ENCODE assay signal across 16 cellular contexts in genomic region chr1:39082811-39083576, GRCh38. TPM values are rescaled to one million over a fixed set of nuclear protein-coding genes. Genes with fewer than 3 reads are reported as not detected.
DNase-seq lines count a peak whose midpoint lies in the region; ATAC-seq, FAIRE-seq and TF ChIP-seq lines count a peak whose summit lies in the region.
"Had no signal": no experiment of that assay in that cellular context is flagged by ENCODE, and none has a peak within 500 bp of the region (broad histone marks: within the 10 kb centered on the region; RNA-seq: fewer than 3 reads in every experiment).

No MANE protein-coding gene starts in this region.

- DNase-seq in H9 (no peak), K562 (ENCODE audit: extremely low read depth in 1 of 4, low spot score in 3 of 4) (peak in 1 of 4 experiments; percentile 4), superior temporal gyrus (ENCODE audit: extremely low spot score) (no peak), NCI-H1048 (lab: John Stamatoyannopoulos, UW) (no peak), NCI-H345 treated with DMSO at 0.1 percent for 48 hours (lab: John Stamatoyannopoulos, UW; ENCODE audit: unreplicated experiment) (no peak), HK-2 (ENCODE audit: unreplicated experiment) (no peak)
- DNase-seq in naive thymus-derived CD8-positive, alpha-beta T cell: no peak
- DNase-seq: H7; mesendoderm; NK-92 treated with Interleukin-12 subunit alpha and Interleukin-12 subunit beta, amount 100 ng/mL, for 24 hours; SHP77; stimulated activated CD4-positive, alpha-beta T cell treated with anti-CD3 and anti-CD28 coated beads, Interleukin-15, amount 100 ng/mL, for 24 hours; transverse colon had no signal

- H3K27ac ChIP-seq in BLaER1 treated with 17β-estradiol and CSF1 and Interleukin-3, amounts not matched to agents 10 nM and 100 nM: no peak overlapping the region
- H3K27ac ChIP-seq in H9 (ENCODE audit: insufficient read length, low read depth, low read length) (no peak overlapping the region), K562 (ENCODE audit: extremely low read depth, low read depth, low read length) (no peak overlapping the region)
- H3K27ac ChIP-seq: HL-60, transverse colon had no signal

- peaks cover 0 to 7% (median 0%) of the 10 kb centered on the region in 11 experiments; a peak in 1 of 22 replicates for H4K20me1 ChIP-seq in BLaER1 treated with 17β-estradiol and CSF1 and Interleukin-3, amounts not matched to agents 10 nM and 100 nM
- H4K20me1 ChIP-seq in H9 (ENCODE audit: control insufficient read depth, insufficient read depth, insufficient read length): no peaks in the 10 kb centered on the region
- H4K20me1 ChIP-seq in K562 (replicated peaks; ENCODE audit: control insufficient read depth, insufficient read depth, low read length): 0 out of 2 replicates have a peak, but pooled peaks cover 12% of the 10 kb centered on the region

- H4K91ac ChIP-seq in H9 (ENCODE audit: insufficient read length, low read depth, low read length): no peak overlapping the region

- ATAC-seq in K562: no peak
- no peak for ATAC-seq in naive thymus-derived CD8-positive, alpha-beta T cell
- ATAC-seq: GM12878 had no signal

- H3K27me3 Mint-ChIP-seq in H9 (ENCODE audit: low read depth): peaks cover 59% of the 10 kb centered on the region
- H3K27me3 Mint-ChIP-seq in naive thymus-derived CD8-positive, alpha-beta T cell: peaks cover 11 to 38% (median 28%) of the 10 kb centered on the region in 5 donors

- peak overlapping the region in 1 of 11 experiments; percentile 80; a peak in 1 of 22 replicates for H3K9ac ChIP-seq in BLaER1 treated with 17β-estradiol and CSF1 and Interleukin-3, amounts not matched to agents 10 nM and 100 nM
- no peak overlapping the region for H3K9ac ChIP-seq in H9 (ENCODE audit: extremely low read depth, insufficient read length, low read length)
- no peak overlapping the region for H3K9ac ChIP-seq in K562 (ENCODE audit: insufficient read depth in 1 of 2, low read depth in 2 of 2, low read length in 2 of 2)

- H3K27ac Mint-ChIP-seq in H9: no peak overlapping the region
- peak overlapping the region in 2 of 10 donors; percentile 43 to 77 for H3K27ac Mint-ChIP-seq in naive thymus-derived CD8-positive, alpha-beta T cell

- intact Hi-C loops in K562 (cut with micrococcal nuclease): no loop called here

- H2BK12ac ChIP-seq in H9 (ENCODE audit: insufficient read length, low read depth, low read length): no peak overlapping the region

- no peak for TF ChIP-seq RAD21 in K562 (CRISPR knock-in tag; conservative IDR thresholded peaks at IDR 0.05 in 1 of 2, IDR thresholded peaks at IDR 0.05 in 1 of 2)

- CTCF ChIA-PET in K562 (lab: Yijun Ruan, JAX; ENCODE audit: low intra/inter-chr PET ratio): no interaction called here

- peaks cover 9 to 10% of the 10 kb centered on the region in 2 experiments for H3K4me1 Mint-ChIP-seq in H9
- peaks cover 5 to 10% (median 9%) of the 10 kb centered on the region in 4 donors for H3K4me1 Mint-ChIP-seq in naive thymus-derived CD8-positive, alpha-beta T cell

- H3K27me3 ChIP-seq in BLaER1 treated with 17β-estradiol and CSF1 and Interleukin-3, amounts not matched to agents 10 nM and 100 nM: peaks cover 30 to 40% (median 35%) of the 10 kb centered on the region in 11 experiments
- H3K27me3 ChIP-seq in H9 (ENCODE audit: insufficient read depth, low read length): peaks cover 5% of the 10 kb centered on the region
- peaks cover 22 to 28% of the 10 kb centered on the region in 2 experiments for H3K27me3 ChIP-seq in K562 (ENCODE audit: control insufficient read depth in 2 of 2, insufficient read depth in 2 of 2, low read length in 2 of 2)

- no peak overlapping the region for H3K56ac ChIP-seq in H9 (ENCODE audit: insufficient read length, low read depth, low read length)

- no peaks in the 10 kb centered on the region for H3K36me3 Mint-ChIP-seq in H9 (ENCODE audit: insufficient read depth in 1 of 3, low read depth in 3 of 3)
- no peaks in the 10 kb centered on the region for H3K36me3 Mint-ChIP-seq in naive thymus-derived CD8-positive, alpha-beta T cell

- H3K36me3 ChIP-seq in BLaER1 treated with 17β-estradiol and CSF1 and Interleukin-3, amounts not matched to agents 10 nM and 100 nM: no peaks in the 10 kb centered on the region
- no peaks in the 10 kb centered on the region for H3K36me3 ChIP-seq in K562 (ENCODE audit: control insufficient read depth, insufficient read depth, low read length)
- H3K36me3 ChIP-seq: transverse colon had no signal

- TF ChIP-seq EP300 in K562 (IDR thresholded peaks at IDR 0.05; ENCODE audit: low read length): no peak

- FAIRE-seq in K562 (lab: Jason Lieb, UNC): no peak
- FAIRE-seq: GM12878 had no signal

- peaks cover 4% of the 10 kb centered on the region for H3K23me2 ChIP-seq in H9 (ENCODE audit: insufficient read length, low read depth, low read length, poor library complexity, severe bottlenecking)

- no peak overlapping the region for H2BK120ac ChIP-seq in H9 (ENCODE audit: low read depth, low read length, poor library complexity, severe bottlenecking)

- no peak for TF ChIP-seq CTCF in H9 (conservative IDR thresholded peaks at IDR 0.05)
- TF ChIP-seq CTCF in K562 (IDR thresholded peaks at IDR 0.05 in 2 of 3, conservative IDR thresholded peaks at IDR 0.05 in 1 of 3; ENCODE audit: insufficient read depth in 2 of 3, low read depth in 1 of 3, low read length in 3 of 3): no peak

- peak overlapping the region in 8 of 11 experiments; percentile 93 to 100 (median 98); a peak in 13 of 22 replicates for H3K4me2 ChIP-seq in BLaER1 treated with 17β-estradiol and CSF1 and Interleukin-3, amounts not matched to agents 10 nM and 100 nM
- H3K4me2 ChIP-seq in H9 (ENCODE audit: insufficient read depth, insufficient read length, low read length) (no peak overlapping the region), K562 (ENCODE audit: insufficient read depth, low read length) (no peak overlapping the region)

- H3K18ac ChIP-seq in H9 (ENCODE audit: insufficient read length, low read depth, low read length): no peak overlapping the region

- no peak overlapping the region for H2BK20ac ChIP-seq in H9 (ENCODE audit: low read depth, low read length, poor library complexity, severe bottlenecking)

- H3K9me1 ChIP-seq in K562 (ENCODE audit: control insufficient read depth, insufficient read depth, low read length): no peaks in the 10 kb centered on the region

- H3K4ac ChIP-seq in H9 (ENCODE audit: low read depth, low read length): no peak overlapping the region

- H3K9me3 ChIP-seq in BLaER1 treated with 17β-estradiol and CSF1 and Interleukin-3, amounts not matched to agents 10 nM and 100 nM (replicated peaks in 1 of 11): no peaks in the 10 kb centered on the region
- H3K9me3 ChIP-seq in H9 (ENCODE audit: control insufficient read depth, low read depth, low read length) (no peaks in the 10 kb centered on the region), K562 (replicated peaks; ENCODE audit: control insufficient read depth, insufficient read depth, low read depth, low read length) (no peaks in the 10 kb centered on the region)
- H3K9me3 ChIP-seq: transverse colon had no signal

- H3K9me3 Mint-ChIP-seq in H9: no peaks in the 10 kb centered on the region; a peak in 1 of 5 replicates
- no peaks in the 10 kb centered on the region for H3K9me3 Mint-ChIP-seq in naive thymus-derived CD8-positive, alpha-beta T cell

- peak overlapping the region in 2 of 10 experiments; percentile 70 to 74; a peak in 2 of 20 replicates for H3K4me3 ChIP-seq in BLaER1 treated with 17β-estradiol and CSF1 and Interleukin-3, amounts not matched to agents 10 nM and 100 nM
- H3K4me3 ChIP-seq in K562: no peak overlapping the region
- H3K4me3 ChIP-seq: GM12878 had no signal

- H4K8ac ChIP-seq in H9 (replicated peaks; ENCODE audit: insufficient read length, low read depth, low read length): no peak overlapping the region

- H2AFZ ChIP-seq in H9 (ENCODE audit: low read length): no peak overlapping the region
- no peak overlapping the region for H2AFZ ChIP-seq in K562 (ENCODE audit: low read depth, low read length)

- H2AK5ac ChIP-seq in H9 (ENCODE audit: insufficient read length, low read length): no peak overlapping the region

- H4K5ac ChIP-seq in H9 (ENCODE audit: insufficient read length, low read depth, low read length): no peak overlapping the region

- H2BK5ac ChIP-seq in H9 (ENCODE audit: insufficient read length, low read length): no peak overlapping the region

- H3K23ac ChIP-seq in H9 (ENCODE audit: insufficient read length, low read depth, low read length): no peak overlapping the region

- POLR2A ChIA-PET in K562 (lab: Yijun Ruan, JAX): interaction anchor here (0.6 to 2.6 kb wide), 4 partner anchors 9 to 472 kb away, joined by 3 to 14 read pairs (median 3); no protein-coding TSS in a partner anchor
- POLR2A ChIA-PET in naive thymus-derived CD8-positive, alpha-beta T cell (lab: Charles Lee): interaction anchor here (0.6 kb wide), 1 partner anchor 9 kb away, joined by 4 read pairs; no protein-coding TSS in a partner anchor

- H3T11ph ChIP-seq in H9 (ENCODE audit: low read length): no peak overlapping the region

- peak overlapping the region; percentile 70 to 91 for H3K4me3 Mint-ChIP-seq in H9
- peak overlapping the region; percentile 62 to 86 (median 80) for H3K4me3 Mint-ChIP-seq in naive thymus-derived CD8-positive, alpha-beta T cell

- H3K14ac ChIP-seq in H9 (ENCODE audit: insufficient read depth, low read length): no peak overlapping the region

- no peak for TF ChIP-seq POLR2A in K562 (conservative IDR thresholded peaks at IDR 0.05)

- H3K79me2 ChIP-seq in H9 (ENCODE audit: insufficient read depth, low read length): no peaks in the 10 kb centered on the region
- H3K79me2 ChIP-seq in K562 (ENCODE audit: control insufficient read depth, insufficient read depth, low read length): no peaks in the 10 kb centered on the region

- H3K79me1 ChIP-seq in H9 (ENCODE audit: insufficient read depth, low read depth, low read length, poor library complexity, severe bottlenecking): no peaks in the 10 kb centered on the region

- H2BK15ac ChIP-seq in H9 (ENCODE audit: low read depth, low read length): no peak overlapping the region

- no TSS peak for BruUV-seq in K562 (replicated peaks; lab: Mats Ljungman, UMichigan)

- H3K4me1 ChIP-seq in BLaER1 treated with 17β-estradiol and CSF1 and Interleukin-3, amounts not matched to agents 10 nM and 100 nM: peaks cover 26 to 74% (median 51%) of the 10 kb centered on the region in 10 experiments
- H3K4me1 ChIP-seq in H9 (ENCODE audit: insufficient read depth, low read length) (no peaks in the 10 kb centered on the region), K562 (replicated peaks in 1 of 2; ENCODE audit: control insufficient read depth in 2 of 2, insufficient read depth in 2 of 2, low read length in 2 of 2) (peaks cover 0 to 20% of the 10 kb centered on the region in 2 experiments; a peak in 3 of 5 replicates)

- WGBS in H9 (ENCODE audit: extremely low coverage, insufficient read length, low lambda C conversion rate): no CpG with 5 or more reads among the region's 4 CpGs
- 35% methylated on average over 4 of the region's 4 CpGs for WGBS in K562 (ENCODE audit: insufficient coverage, low coverage, missing lambda C conversion rate)

- in situ Hi-C loops in K562 (cut with MboI): no loop called here

RNA-seq across cellular contexts. Expression of gene NDUFS5, which starts 56.8 kb away (rescaled TPM):
- total RNA-seq in H9 (2021) (367 and 376 TPM in 2 replicates), K562 (2014; rRNA removed) (1,178 and 1,281 TPM in 2 replicates), K562 (2014; rRNA removed; fragmentation: Illumina TruSeq; extraction: Trizol) (1,116 and 1,227 TPM in 2 replicates), K562 (2015; rRNA removed; fragmentation: Illumina TruSeq; extraction: Trizol) (976 and 1,027 TPM in 2 replicates), K562 (2021) (499 and 523 TPM in 2 replicates)
- 66.1 and 87.1 TPM in 2 replicates for total RNA-seq in K562 (2011; cell fraction: chromatin; rRNA removed; ENCODE audit: low replicate concordance)
- 111 and 135 TPM in 2 replicates for total RNA-seq in K562 (2011; cell fraction: nucleolus; rRNA removed)
- total RNA-seq in K562 (2011; cell fraction: nucleoplasm; rRNA removed): 140 and 150 TPM in 2 replicates
- polyA plus RNA-seq in K562 (2011; rRNA removed) (839 and 1,074 TPM in 2 replicates), K562 (2014; fragmentation: Illumina TruSeq; extraction: Trizol) (1,614 and 1,625 TPM in 2 replicates), K562 (2014; fragmentation: Nextera tagmentation; extraction: Ambion mirVana) (1,000 to 10,000 TPM; 2,515 to 2,737 TPM), K562 (2014; rRNA removed) (1,487 and 1,540 TPM in 2 replicates)
- polyA plus RNA-seq in K562 (2011; cell fraction: cytosol; rRNA removed): 254 and 811 TPM in 2 replicates
- polyA plus RNA-seq in K562 (2011; cell fraction: nucleus; rRNA removed): 160 and 368 TPM in 2 replicates
- polyA plus RNA-seq in K562 (2012): 421 and 1,566 TPM in 2 replicates
- 775 and 778 TPM in 2 replicates for polyA minus RNA-seq in K562 (2011; rRNA and poly(A)+ RNA removed)
- 126 and 154 TPM in 2 replicates for polyA minus RNA-seq in K562 (2011; cell fraction: cytosol; rRNA and poly(A)+ RNA removed)
- polyA minus RNA-seq in K562 (2011; cell fraction: nucleus; rRNA and poly(A)+ RNA removed): 43.4 and 90.9 TPM in 2 replicates
- 100 to 1,000 TPM; 104 to 118 TPM for total RNA-seq in naive thymus-derived CD8-positive, alpha-beta T cell
- 100 to 1,000 TPM; 614 to 657 (median 626) TPM for polyA plus RNA-seq in naive thymus-derived CD8-positive, alpha-beta T cell

Comparison
In these comparisons a context has a peak if more than half of its experiments do, and no peak if none do; other contexts are left out.
1. H3K4me2 ChIP-seq: peak in BLaER1 treated with 17β-estradiol and CSF1 and Interleukin-3, amounts not matched to agents 10 nM and 100 nM (8 of 11); none in H9 (single experiment) and K562 (single experiment).